21 cellular contexts compared by ENCODE assay signal in the genomic region with DNA sequence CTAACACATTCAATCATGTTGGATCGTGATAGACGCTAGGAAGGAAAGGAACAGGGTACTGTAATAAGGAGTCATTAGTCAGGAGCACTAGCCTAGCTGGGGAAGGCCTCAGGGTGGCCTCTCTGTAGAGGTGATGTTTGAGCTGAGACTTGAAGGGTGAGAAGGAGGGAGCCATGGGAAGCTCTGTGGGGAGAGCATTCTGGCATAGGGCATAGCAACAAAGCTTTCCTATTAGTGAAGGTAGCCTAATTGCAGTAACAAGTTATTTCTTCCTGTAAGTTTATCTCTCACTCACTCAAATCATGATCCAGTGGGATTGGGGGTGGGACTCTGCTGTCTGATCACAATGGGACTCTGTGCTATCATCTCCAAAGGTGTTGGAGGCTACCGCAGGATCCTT. TPM values are rescaled to one million over a fixed set of nuclear protein-coding genes. Genes with fewer than 3 reads are reported as not detected.
"Had no signal": no experiment of that assay in that cellular context is flagged by ENCODE, and none has a peak within 500 bp of the region (broad histone marks: within the 10 kb centered on the region; RNA-seq: fewer than 3 reads in every experiment).

No MANE protein-coding gene starts in this region.

- H3K4me3 ChIP-seq: lower lobe of right lung, prostate gland, right atrium auricular region, stomach, suprapubic skin, tibial nerve had no signal

- H3K36me3 Mint-ChIP-seq: naive thymus-derived CD4-positive, alpha-beta T cell; WTC11 had no signal

- H3K27ac ChIP-seq: epithelial cell of prostate, foreskin keratinocyte, lower lobe of right lung, prostate gland, right atrium auricular region, suprapubic skin, tibial nerve had no signal

- H3K36me3 ChIP-seq: lower lobe of right lung, prostate gland, right atrium auricular region, stomach, suprapubic skin, tibial nerve had no signal

- DNase-seq: activated CD4-positive, alpha-beta T cell treated with anti-CD3 and anti-CD28 coated beads for 36 hours; activated CD4-positive, alpha-beta T cell treated with anti-CD3 and anti-CD28 coated beads, Interleukin-2, amount 50 U/mL, for 4 hours; activated CD8-positive, alpha-beta memory T cell treated with anti-CD3 and anti-CD28 coated beads for 24 hours; activated naive CD4-positive, alpha-beta T cell treated with anti-CD3 and anti-CD28 coated beads for 36 hours; activated T-cell treated with anti-CD3 and anti-CD28 coated beads, Interleukin-2, amount 50 U/mL, for 48 hours; cortex of kidney; foreskin keratinocyte; lower lobe of right lung; naive thymus-derived CD4-positive, alpha-beta T cell; stimulated activated CD4-positive, alpha-beta T cell treated with anti-CD3 and anti-CD28 coated beads, Interleukin-4, amount 100 ng/mL, for 24 hours; stomach; T1000 had no signal

- H3K9me3 Mint-ChIP-seq: activated naive CD4-positive, alpha-beta T cell treated with anti-CD3 and anti-CD28 coated beads for 36 hours; naive thymus-derived CD4-positive, alpha-beta T cell; T-helper 1 cell treated with Interleukin-12 subunit alpha and Interleukin-12 subunit beta and Interleukin-4 antibody, amounts not matched to agents 30 μg/mL and 1 μg/mL, for 36 hours; WTC11 had no signal

- H3K27me3 Mint-ChIP-seq: activated CD4-positive, alpha-beta T cell treated with anti-CD3 and anti-CD28 coated beads for 36 hours had no signal

- H3K27me3 ChIP-seq: right atrium auricular region, stomach, suprapubic skin, tibial nerve had no signal

- H3K27ac Mint-ChIP-seq: activated CD4-positive, alpha-beta T cell treated with anti-CD3 and anti-CD28 coated beads for 36 hours; activated naive CD4-positive, alpha-beta T cell treated with anti-CD3 and anti-CD28 coated beads for 36 hours; T-helper 1 cell treated with Interleukin-12 subunit alpha and Interleukin-12 subunit beta and Interleukin-4 antibody, amounts not matched to agents 30 μg/mL and 1 μg/mL, for 36 hours; WTC11 had no signal

- H3K9me3 ChIP-seq: lower lobe of right lung, prostate gland, right atrium auricular region, stomach, suprapubic skin, tibial nerve had no signal

- H3K4me1 ChIP-seq: prostate gland had no signal

- H3K4me3 Mint-ChIP-seq: activated CD4-positive, alpha-beta T cell treated with anti-CD3 and anti-CD28 coated beads for 36 hours; activated naive CD4-positive, alpha-beta T cell treated with anti-CD3 and anti-CD28 coated beads for 36 hours; naive thymus-derived CD4-positive, alpha-beta T cell; T-helper 1 cell treated with Interleukin-12 subunit alpha and Interleukin-12 subunit beta and Interleukin-4 antibody, amounts not matched to agents 30 μg/mL and 1 μg/mL, for 36 hours; WTC11 had no signal

- ATAC-seq: activated CD4-positive, alpha-beta T cell treated with anti-CD3 and anti-CD28 coated beads for 36 hours; foreskin keratinocyte; left lobe of liver; naive thymus-derived CD4-positive, alpha-beta T cell; WTC11 had no signal

RNA-seq across cellular contexts. Expression of gene PLCG2, which starts 16.1 kb away (rescaled TPM):
- total RNA-seq: osteocyte had no signal
